In the genomic region with DNA sequence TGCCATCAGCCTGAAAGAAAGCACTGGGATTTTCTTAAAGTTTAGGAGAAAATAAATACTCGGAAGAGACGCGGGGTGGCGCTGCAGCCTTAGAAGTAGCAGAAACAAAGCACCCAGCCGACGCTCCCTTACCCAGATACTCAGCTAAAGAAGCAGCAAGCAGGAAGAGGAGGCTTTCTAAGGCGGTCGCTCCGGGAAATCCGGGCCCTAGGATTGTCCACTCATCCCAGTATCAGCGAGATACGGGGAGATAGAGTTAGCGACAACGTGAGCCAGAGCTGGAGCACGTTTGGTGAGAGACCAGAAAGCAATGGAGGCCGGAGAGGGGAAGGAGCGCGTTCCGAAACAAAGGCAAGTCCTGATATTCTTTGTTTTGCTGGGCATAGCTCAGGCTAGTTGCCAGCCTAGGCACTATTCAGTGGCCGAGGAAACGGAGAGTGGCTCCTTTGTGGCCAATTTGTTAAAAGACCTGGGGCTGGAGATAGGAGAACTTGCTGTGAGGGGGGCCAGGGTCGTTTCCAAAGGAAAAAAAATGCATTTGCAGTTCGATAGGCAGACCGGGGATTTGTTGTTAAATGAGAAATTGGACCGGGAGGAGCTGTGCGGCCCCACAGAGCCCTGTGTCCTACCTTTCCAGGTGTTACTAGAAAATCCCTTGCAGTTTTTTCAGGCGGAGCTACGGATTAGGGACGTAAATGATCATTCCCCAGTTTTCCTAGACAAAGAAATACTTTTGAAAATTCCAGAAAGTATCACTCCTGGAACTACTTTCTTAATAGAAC, we compare ENCODE assay signal across 8 cellular contexts.
A peak's percentile ranks its signal among the peaks of the same experiment; 100 is the strongest.
DNase-seq lines count a peak whose midpoint lies in the region; TF ChIP-seq lines count a peak whose summit lies in the region.

A gene (plus strand): TSS at position 135 of the 782 bp plus-strand sequence. CDS start 176 bp downstream, at position 311.

- H3K27me3 ChIP-seq in SU-DHL-6 (ENCODE audit: low read length) (no peaks in the 10 kb centered on the region), rectal smooth muscle tissue (ENCODE audit: control insufficient read depth, insufficient read depth, low read length) (no peaks in the 10 kb centered on the region)

- no peaks in the 10 kb centered on the region for H3K79me2 ChIP-seq in SU-DHL-6 (ENCODE audit: insufficient read depth, low read length)

- DNase-seq in AG09319 (ENCODE audit: extremely low read depth, low read depth) (peak; percentile 12), head of caudate nucleus (peak in 37 of 42 donors; percentile 14 to 81 (median 51)), NCI-H1417 (lab: John Stamatoyannopoulos, UW) (no peak), epidermal melanocyte (ENCODE audit: insufficient read length, low spot score) (no peak)
- no peak for DNase-seq in activated CD4-positive, alpha-beta T cell treated with anti-CD3 and anti-CD28 coated beads for 48 hours

- H3K4me2 ChIP-seq in SU-DHL-6 (ENCODE audit: low read depth, low read length, poor library complexity, severe bottlenecking), result no peak within 1 kb of the TSS

- intact Hi-C loops in head of caudate nucleus (cut with DNase I), result no loop called here

- H3K4me3 ChIP-seq in SU-DHL-6 (ENCODE audit: insufficient read depth, low read length, poor library complexity, severe bottlenecking), result no peak within 1 kb of the TSS
- peak within 1 kb of the TSS; percentile 33 for H3K4me3 ChIP-seq in rectal smooth muscle tissue (ENCODE audit: low read length)

- no peaks in the 10 kb centered on the region for H3K9me2 ChIP-seq in SU-DHL-6 (replicated peaks; ENCODE audit: insufficient read depth, low read length)

- no peaks in the 10 kb centered on the region for H3F3A ChIP-seq in SU-DHL-6 (ENCODE audit: insufficient read depth)

- H3K36me3 ChIP-seq in SU-DHL-6 (ENCODE audit: low read length) (no peaks in the 10 kb centered on the region), rectal smooth muscle tissue (ENCODE audit: control insufficient read depth, insufficient read depth, low read length) (no peaks in the 10 kb centered on the region)

- H3K27ac ChIP-seq in SU-DHL-6 (ENCODE audit: low read depth, low read length) (no peak within 1 kb of the TSS), rectal smooth muscle tissue (ENCODE audit: low read depth, low read length) (no peak within 1 kb of the TSS)

- H3K9me3 ChIP-seq in SU-DHL-6 (ENCODE audit: insufficient read depth, low read length), result no peaks in the 10 kb centered on the region

- no peak; the same call in none of the 2 replicates for TF ChIP-seq CTCF in AG09319 (IDR thresholded peaks at IDR 0.05; ENCODE audit: low read depth, low read length)
- TF ChIP-seq CTCF in LNCAP (IDR thresholded peaks at IDR 0.05), result peak; percentile 61
- TF ChIP-seq CTCF in SU-DHL-6 (IDR thresholded peaks at IDR 0.05; ENCODE audit: insufficient read depth, low read length, poor library complexity, severe bottlenecking), result peak; percentile 20

- no peak within 1 kb of the TSS for H3K9ac ChIP-seq in SU-DHL-6 (ENCODE audit: low read length)
- no peak within 1 kb of the TSS for H3K9ac ChIP-seq in rectal smooth muscle tissue (ENCODE audit: low read length)

- no peaks in the 10 kb centered on the region for H3K4me1 ChIP-seq in rectal smooth muscle tissue (ENCODE audit: control insufficient read depth, insufficient read depth, low read length)

- no peaks in the 10 kb centered on the region for H4K20me1 ChIP-seq in SU-DHL-6 (ENCODE audit: low read depth, low read length)

- H2AFZ ChIP-seq in SU-DHL-6 (ENCODE audit: low read depth, low read length, severe bottlenecking), result no peak within 1 kb of the TSS

Comparison
In these comparisons a context has a peak if more than half of its experiments do, and no peak if none do; other contexts are left out.
1. DNase-seq: peak in AG09319 (single experiment) and head of caudate nucleus (37 of 42); none in NCI-H1417 (0 of 3), epidermal melanocyte (single experiment) and activated CD4-positive, alpha-beta T cell treated with anti-CD3 and anti-CD28 coated beads for 48 hours (single experiment).